Comparison of ENCODE assay signal across 17 cellular contexts in the genomic region with DNA sequence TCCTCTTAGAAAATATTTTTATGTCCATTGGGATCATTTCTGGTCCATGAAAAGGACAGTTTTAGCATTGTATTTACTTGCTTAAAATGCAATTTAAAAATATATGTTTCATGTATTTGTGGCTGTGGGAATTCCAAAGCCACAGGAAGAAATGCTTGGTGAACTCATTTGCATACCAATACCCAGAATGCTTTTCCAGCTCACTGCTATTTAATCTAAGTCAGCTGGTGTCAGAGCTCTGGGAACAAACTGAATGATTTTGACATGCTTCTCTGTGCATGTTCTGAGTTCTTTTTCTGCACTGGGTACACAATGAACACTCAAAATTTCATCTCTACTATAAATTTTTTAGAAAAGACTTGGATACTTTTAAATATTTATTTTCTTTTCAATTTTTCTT.
DNase-seq lines count a peak whose midpoint lies in the region; ATAC-seq and TF ChIP-seq lines count a peak whose summit lies in the region.
"Had no signal": no experiment of that assay in that cellular context is flagged by ENCODE, and none has a peak within 500 bp of the region (broad histone marks: within the 10 kb centered on the region; RNA-seq: fewer than 3 reads in every experiment).

No MANE protein-coding gene starts in this region.

- TF ChIP-seq CTCF in AG10803 (conservative IDR thresholded peaks at IDR 0.05; ENCODE audit: low read length) (no peak), coronary artery (IDR thresholded peaks at IDR 0.05) (no peak)

- H3K4me1 ChIP-seq in HUES64 (ENCODE audit: insufficient read depth, low read length): peaks cover 23% of the 10 kb centered on the region
- H3K4me1 ChIP-seq in adipocyte (ENCODE audit: control insufficient read depth, insufficient read depth, low read length): no peaks in the 10 kb centered on the region
- H3K4me1 ChIP-seq in iPS-20b (ENCODE audit: insufficient read depth, low read length): peaks cover 21% of the 10 kb centered on the region

- H3K9me3 ChIP-seq in HUES64 (ENCODE audit: insufficient read depth, low read depth, low read length) (no peaks in the 10 kb centered on the region), adipocyte (ENCODE audit: control insufficient read depth, low read length) (no peaks in the 10 kb centered on the region), iPS-20b (ENCODE audit: insufficient read depth, low read depth, low read length) (no peaks in the 10 kb centered on the region)

- H3K27ac ChIP-seq in HUES64 (ENCODE audit: low read depth, low read length) (peak overlapping the region; percentile 58), iPS-20b (ENCODE audit: low read length) (peak overlapping the region; percentile 32), coronary artery (no peak overlapping the region)

- no peak overlapping the region for H3K9ac ChIP-seq in HUES64 (ENCODE audit: low read depth, low read length)
- H3K9ac ChIP-seq in adipocyte (ENCODE audit: low read length): no peak overlapping the region
- peak overlapping the region; percentile 9; the same call in 1 of the 2 replicates for H3K9ac ChIP-seq in iPS-20b (ENCODE audit: low read depth, low read length)

- no peak for ATAC-seq in GM19035 (IDR thresholded peaks at IDR 0.05; ENCODE audit: unreplicated experiment)
- ATAC-seq: CD8-positive, alpha-beta T cell; T-helper 17 cell had no signal

- DNase-seq in AG10803 (ENCODE audit: low read depth) (peak; percentile 2), adipocyte (ENCODE audit: low read depth) (peak; percentile 62), hippocampal formation (lab: John Stamatoyannopoulos, UW) (no peak), HuH-7 (ENCODE audit: low spot score) (no peak), coronary artery (ENCODE audit: low spot score) (no peak)
- DNase-seq: ACHN; CD8-positive, alpha-beta T cell; Kasumi-1; MM.1S; NCI-H1105; NCI-H187; NCI-H2171; SHP77 treated with DMSO at 0.1 percent for 48 hours; T-helper 17 cell had no signal

- no peak overlapping the region for H3K4me3 ChIP-seq in AG10803 (ENCODE audit: low read length)
- H3K4me3 ChIP-seq in HUES64 (ENCODE audit: low read length): no peak overlapping the region
- H3K4me3 ChIP-seq in adipocyte (ENCODE audit: low read length): no peak overlapping the region
- no peak overlapping the region for H3K4me3 ChIP-seq in iPS-20b (ENCODE audit: low read length)
- no peak overlapping the region for H3K4me3 ChIP-seq in coronary artery

- H3K36me3 ChIP-seq in HUES64 (ENCODE audit: insufficient read depth, low read length): no peaks in the 10 kb centered on the region
- no peaks in the 10 kb centered on the region for H3K36me3 ChIP-seq in adipocyte (ENCODE audit: control insufficient read depth, insufficient read depth, low read length, severe bottlenecking)
- no peaks in the 10 kb centered on the region for H3K36me3 ChIP-seq in iPS-20b (ENCODE audit: insufficient read depth, low read depth, low read length)

- H3K27me3 ChIP-seq in HUES64 (ENCODE audit: insufficient read depth, low read length): no peaks in the 10 kb centered on the region
- H3K27me3 ChIP-seq in adipocyte (replicated peaks; ENCODE audit: control insufficient read depth, insufficient read depth, low read length): no peaks in the 10 kb centered on the region
- H3K27me3 ChIP-seq in iPS-20b (ENCODE audit: insufficient read depth, low read length): no peaks in the 10 kb centered on the region

Comparison
In these comparisons a context has a peak if more than half of its experiments do, and no peak if none do; other contexts are left out.
1. DNase-seq: peak in AG10803 (single experiment) and adipocyte (single experiment); none in hippocampal formation (0 of 2), HuH-7 (single experiment) and coronary artery (single experiment).
2. H3K27ac ChIP-seq: peak in HUES64 (single experiment) and iPS-20b (single experiment); none in coronary artery (0 of 2).